26 cellular contexts compared by ENCODE assay signal in genomic region chr10:3552281-3552680, GRCh38.
"Had no signal": no experiment of that assay in that cellular context is flagged by ENCODE, and none has a peak within 500 bp of the region (broad histone marks: within the 10 kb centered on the region; RNA-seq: fewer than 3 reads in every experiment).

No MANE protein-coding gene starts in this region.

- FAIRE-seq: bronchial epithelial cell, TTC549 had no signal

- H3K4me1 ChIP-seq: adrenal gland had no signal

- H3K27ac ChIP-seq: adrenal gland, Peyer's patch, RWPE1 had no signal

- H3K27me3 ChIP-seq: adrenal gland, Peyer's patch had no signal

- H3K36me3 ChIP-seq: adrenal gland, Peyer's patch had no signal

- DNase-seq: activated CD4-positive, alpha-beta memory T cell treated with anti-CD3 and anti-CD28 coated beads for 36 hours; activated CD4-positive, alpha-beta T cell treated with anti-CD3 and anti-CD28 coated beads, Interleukin-2, amount 50 U/mL, for 1 hour; activated CD8-positive, alpha-beta memory T cell treated with anti-CD3 and anti-CD28 coated beads, Interleukin-2, amount 50 U/mL, for 4 hours; activated gamma-delta T cell treated with Interleukin-2 at 50 U/mL for 16 hours; activated naive CD4-positive, alpha-beta T cell treated with anti-CD3 and anti-CD28 coated beads for 36 hours; activated T-cell treated with anti-CD3 and anti-CD28 coated beads for 4 hours; activated T-cell treated with anti-CD3 and anti-CD28 coated beads, Interleukin-2, amount 50 U/mL, for 4 hours; adrenal gland; caudate nucleus; cerebellar nuclear complex; NCI-H1105; NCI-H1417 treated with DMSO at 0.1 percent for 48 hours; NCI-H187 treated with DMSO at 0.1 percent for 48 hours; NCI-H2081 treated with DMSO at 0.1 percent for 48 hours; NCI-H226; NCI-H524 treated with DMSO at 0.1 percent for 48 hours; NK-92 treated with Interleukin-12 subunit alpha and Interleukin-12 subunit beta, amount 100 ng/mL, for 24 hours; PC-3; Peyer's patch; SIG-M5; SW 1271 had no signal

- H3K4me3 ChIP-seq: adrenal gland, Peyer's patch had no signal

- H3K9me3 ChIP-seq: adrenal gland, Peyer's patch had no signal

- ATAC-seq: activated naive CD4-positive, alpha-beta T cell treated with anti-CD3 and anti-CD28 coated beads, Interleukin-2, amount 50 U/mL, for 72 hours; activated T-cell treated with anti-CD3 and anti-CD28 coated beads, Interleukin-2, amount 50 U/mL, for 4 hours; PC-3; Right ventricle myocardium inferior had no signal
